ENCODE assay signal across 8 cellular contexts in the genomic region with DNA sequence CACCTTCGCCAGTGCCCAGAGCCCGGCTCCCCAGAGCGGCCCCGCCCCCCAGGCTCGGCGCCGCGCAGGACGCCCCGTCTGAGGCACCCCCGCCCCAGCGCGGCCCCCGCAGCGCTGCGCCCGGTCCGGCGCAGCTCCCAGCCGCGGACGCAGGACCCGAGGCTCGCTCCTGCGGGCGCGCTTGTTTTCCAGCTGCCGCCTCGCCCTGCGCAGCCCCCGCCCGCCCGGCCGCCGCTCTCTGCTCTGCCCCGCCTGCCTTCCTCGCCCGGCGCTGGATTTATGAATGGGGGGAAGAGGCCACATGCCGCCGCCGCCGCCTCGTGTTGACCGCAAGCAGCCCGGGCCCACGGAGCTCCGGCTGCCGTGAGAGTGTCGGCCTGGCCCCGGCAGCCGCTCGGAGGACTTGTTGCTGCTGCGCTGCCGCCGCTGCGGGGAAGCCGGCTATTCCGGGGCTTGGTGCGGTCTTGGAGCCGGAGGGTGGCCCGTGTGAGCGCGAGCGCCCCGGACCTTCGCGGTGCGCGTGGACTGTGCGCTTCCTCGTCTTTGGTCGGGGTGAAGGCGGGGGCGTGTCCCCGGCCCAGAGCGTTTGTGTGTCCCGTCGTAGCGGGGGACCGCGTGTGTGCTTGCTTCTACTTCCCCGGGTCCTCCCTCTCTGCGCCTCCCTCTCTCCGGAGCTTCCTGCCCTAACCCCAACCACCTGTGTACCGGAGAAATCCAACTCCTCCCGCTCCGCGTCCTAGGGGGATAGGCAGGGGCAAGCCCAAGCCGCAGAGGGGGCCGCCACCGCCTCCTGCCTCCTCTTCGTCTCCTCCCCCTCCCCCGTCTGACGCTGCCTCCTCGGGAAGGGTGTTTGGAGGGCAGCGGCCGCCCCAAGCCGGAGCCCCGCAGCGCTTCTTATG. TPM values are rescaled to one million over a fixed set of nuclear protein-coding genes. Genes with fewer than 3 reads are reported as not detected.
A peak's percentile ranks its signal among the peaks of the same experiment; 100 is the strongest.
DNase-seq lines count a peak whose midpoint lies in the region; ATAC-seq and TF ChIP-seq lines count a peak whose summit lies in the region.

No MANE protein-coding gene starts in this region.

- CTCF ChIA-PET in CD4-positive, alpha-beta memory T cell (lab: Charles Lee; ENCODE audit: partially characterized antibody) = interaction anchor here (0.8 to 13.7 kb wide), 5 partner anchors 8 to 285 kb away, joined by 3 to 724 read pairs (median 7); no protein-coding TSS in a partner anchor

- DNase-seq in CD4-positive, alpha-beta memory T cell = peak; percentile 59 to 68 (median 65)
- peak; percentile 3 for DNase-seq in KG1 (lab: John Stamatoyannopoulos, UW)
- DNase-seq in astrocyte of the cerebellum (ENCODE audit: low read depth) = no peak
- DNase-seq in smooth muscle cell (lab: John Stamatoyannopoulos, UW; ENCODE audit: unreplicated experiment) = peak; percentile 42
- DNase-seq in NCI-H446 treated with DMSO at 0.1 percent for 48 hours (lab: John Stamatoyannopoulos, UW) = no peak

- H3K4me1 Mint-ChIP-seq in CD4-positive, alpha-beta memory T cell = peaks cover 35 to 66% (median 45%) of the 10 kb centered on the region in 4 donors
- peaks cover 27% of the 10 kb centered on the region for H3K4me1 Mint-ChIP-seq in T-helper 1 cell treated with Interleukin-12 subunit alpha and Interleukin-12 subunit beta and Interleukin-4 antibody, amounts not matched to agents 30 μg/mL and 1 μg/mL, for 36 hours (ENCODE audit: low read depth)

- H3K27me3 ChIP-seq in CD4-positive, alpha-beta memory T cell (ENCODE audit: insufficient read depth, low read length) = no peaks in the 10 kb centered on the region
- peaks cover 45% of the 10 kb centered on the region for H3K27me3 ChIP-seq in iPS-18a (ENCODE audit: control insufficient read depth, insufficient read depth, low read length)
- peaks cover 14% of the 10 kb centered on the region for H3K27me3 ChIP-seq in smooth muscle cell (ENCODE audit: low read depth)

- H3K4me3 Mint-ChIP-seq in CD4-positive, alpha-beta memory T cell = peak overlapping the region; percentile 87 to 91 (median 89)
- H3K4me3 Mint-ChIP-seq in T-helper 1 cell treated with Interleukin-12 subunit alpha and Interleukin-12 subunit beta and Interleukin-4 antibody, amounts not matched to agents 30 μg/mL and 1 μg/mL, for 36 hours = peak overlapping the region; percentile 83

- H3K9ac ChIP-seq in iPS-18a (ENCODE audit: low read length) (no peak overlapping the region), smooth muscle cell (ENCODE audit: low read depth) (no peak overlapping the region)

- H3K4me3 ChIP-seq in CD4-positive, alpha-beta memory T cell (ENCODE audit: low read length in 2 of 2) = peak overlapping the region; percentile 36 to 68
- peak overlapping the region; percentile 43 for H3K4me3 ChIP-seq in astrocyte of the cerebellum (ENCODE audit: low read depth, low read length)
- peak overlapping the region; percentile 66 for H3K4me3 ChIP-seq in iPS-18a (ENCODE audit: low read length)
- peak overlapping the region; percentile 64 for H3K4me3 ChIP-seq in smooth muscle cell

- TF ChIP-seq CTCF in astrocyte of the cerebellum (IDR thresholded peaks at IDR 0.05; ENCODE audit: low read depth, low read length, missing control alignments) (no peak), smooth muscle cell (IDR thresholded peaks at IDR 0.05; ENCODE audit: borderline replicate concordance, insufficient read depth, poor library complexity, severe bottlenecking) (no peak)

- H2AFZ ChIP-seq in smooth muscle cell (ENCODE audit: low read depth) = peak overlapping the region; percentile 69

- POLR2A ChIA-PET in CD4-positive, alpha-beta memory T cell (lab: Charles Lee; ENCODE audit: partially characterized antibody) = interaction anchor here (0.6 to 7.2 kb wide), 8 partner anchors 14 to 197 kb away, joined by 3 to 169 read pairs (median 4); partner anchors contain the start of genes LAMTOR5, RBM15 and STRIP1

- peak; percentile 22 for ATAC-seq in GM21367 (IDR thresholded peaks at IDR 0.05; ENCODE audit: unreplicated experiment)

- H3K36me3 ChIP-seq in CD4-positive, alpha-beta memory T cell (ENCODE audit: insufficient read depth, low read length) = no peaks in the 10 kb centered on the region
- no peaks in the 10 kb centered on the region for H3K36me3 ChIP-seq in iPS-18a (ENCODE audit: control insufficient read depth, low read depth, low read length)
- H3K36me3 ChIP-seq in smooth muscle cell (ENCODE audit: low read depth) = no peaks in the 10 kb centered on the region

- no peaks in the 10 kb centered on the region for H3K79me2 ChIP-seq in smooth muscle cell (ENCODE audit: low read depth)

- in situ Hi-C loops in astrocyte of the cerebellum (cut with HindIII; ENCODE audit: low sequenced_read_pairs) = no loop called here

- no peaks in the 10 kb centered on the region for H3K27me3 Mint-ChIP-seq in CD4-positive, alpha-beta memory T cell
- H3K27me3 Mint-ChIP-seq in T-helper 1 cell treated with Interleukin-12 subunit alpha and Interleukin-12 subunit beta and Interleukin-4 antibody, amounts not matched to agents 30 μg/mL and 1 μg/mL, for 36 hours (ENCODE audit: low read depth) = peaks cover 15% of the 10 kb centered on the region

- H3K9me3 Mint-ChIP-seq in CD4-positive, alpha-beta memory T cell = peaks cover 0 to 2% (median 0%) of the 10 kb centered on the region in 8 donors
- H3K9me3 Mint-ChIP-seq in T-helper 1 cell treated with Interleukin-12 subunit alpha and Interleukin-12 subunit beta and Interleukin-4 antibody, amounts not matched to agents 30 μg/mL and 1 μg/mL, for 36 hours = no peaks in the 10 kb centered on the region

- peaks cover 44% of the 10 kb centered on the region for H3K4me1 ChIP-seq in CD4-positive, alpha-beta memory T cell (ENCODE audit: insufficient read depth, low read length)
- H3K4me1 ChIP-seq in iPS-18a (ENCODE audit: control insufficient read depth, low read depth, low read length) (peaks cover 22% of the 10 kb centered on the region), smooth muscle cell (ENCODE audit: low read depth) (peaks cover 30% of the 10 kb centered on the region)

- H4K20me1 ChIP-seq in smooth muscle cell (ENCODE audit: low read depth) = peaks cover 37% of the 10 kb centered on the region

- H3K36me3 Mint-ChIP-seq in CD4-positive, alpha-beta memory T cell = peaks cover 0 to 9% of the 10 kb centered on the region in 2 donors
- H3K36me3 Mint-ChIP-seq in T-helper 1 cell treated with Interleukin-12 subunit alpha and Interleukin-12 subunit beta and Interleukin-4 antibody, amounts not matched to agents 30 μg/mL and 1 μg/mL, for 36 hours (ENCODE audit: low read depth) = no peaks in the 10 kb centered on the region

- peak overlapping the region; percentile 99 for H3K4me2 ChIP-seq in smooth muscle cell

- intact Hi-C loops in CD4-positive, alpha-beta memory T cell (cut with micrococcal nuclease) = loop anchor here (1.0 to 5.0 kb wide), 2 partner anchors 127 to 661 kb away; partner anchors contain the start of gene CD53

- peak overlapping the region; percentile 51 for H3K27ac ChIP-seq in CD4-positive, alpha-beta memory T cell (ENCODE audit: low read depth, low read length)
- H3K27ac ChIP-seq in iPS-18a (ENCODE audit: low read length) (no peak overlapping the region), smooth muscle cell (ENCODE audit: low read depth) (no peak overlapping the region)

- H3K9me3 ChIP-seq in CD4-positive, alpha-beta memory T cell (ENCODE audit: control insufficient read depth in 1 of 2, low read length in 2 of 2) = no peaks in the 10 kb centered on the region
- H3K9me3 ChIP-seq in iPS-18a (ENCODE audit: control insufficient read depth, low read depth, low read length) = no peaks in the 10 kb centered on the region
- no peaks in the 10 kb centered on the region for H3K9me3 ChIP-seq in smooth muscle cell (replicated peaks; ENCODE audit: low read depth)

- 3% methylated on average over 57 of the region's 101 CpGs for WGBS in smooth muscle cell (ENCODE audit: low lambda C conversion rate)

- H3K27ac Mint-ChIP-seq in CD4-positive, alpha-beta memory T cell = peak overlapping the region; percentile 87 to 95 (median 94)
- peak overlapping the region; percentile 84 for H3K27ac Mint-ChIP-seq in T-helper 1 cell treated with Interleukin-12 subunit alpha and Interleukin-12 subunit beta and Interleukin-4 antibody, amounts not matched to agents 30 μg/mL and 1 μg/mL, for 36 hours

- peaks cover 7% of the 10 kb centered on the region for H3F3A ChIP-seq in smooth muscle cell (ENCODE audit: low read depth)

RNA-seq across cellular contexts. Expression of gene KCNC4, which starts 0.7 kb away (rescaled TPM):
- 10 to 100 TPM; 11.9 to 13.4 TPM for total RNA-seq in CD4-positive, alpha-beta memory T cell
- 1 to 10 TPM; 2.3 to 3.0 TPM for polyA plus RNA-seq in CD4-positive, alpha-beta memory T cell
- 2.0 and 4.6 TPM in 2 replicates for total RNA-seq in smooth muscle cell
- polyA plus RNA-seq in smooth muscle cell = 5.3 and 6.0 TPM in 2 replicates

Comparison
In these comparisons a context has a peak if more than half of its experiments do, and no peak if none do; other contexts are left out.
1. DNase-seq: peak in CD4-positive, alpha-beta memory T cell (5 of 5), KG1 (single experiment) and smooth muscle cell (single experiment); none in astrocyte of the cerebellum (single experiment) and NCI-H446 treated with DMSO at 0.1 percent for 48 hours (single experiment).
2. Peak in every context shown above with its lines, with median percentiles within 50 percentile points of each other: H3K4me3 ChIP-seq.